Comparison of ENCODE assay signal across 18 cellular contexts in the genomic region with DNA sequence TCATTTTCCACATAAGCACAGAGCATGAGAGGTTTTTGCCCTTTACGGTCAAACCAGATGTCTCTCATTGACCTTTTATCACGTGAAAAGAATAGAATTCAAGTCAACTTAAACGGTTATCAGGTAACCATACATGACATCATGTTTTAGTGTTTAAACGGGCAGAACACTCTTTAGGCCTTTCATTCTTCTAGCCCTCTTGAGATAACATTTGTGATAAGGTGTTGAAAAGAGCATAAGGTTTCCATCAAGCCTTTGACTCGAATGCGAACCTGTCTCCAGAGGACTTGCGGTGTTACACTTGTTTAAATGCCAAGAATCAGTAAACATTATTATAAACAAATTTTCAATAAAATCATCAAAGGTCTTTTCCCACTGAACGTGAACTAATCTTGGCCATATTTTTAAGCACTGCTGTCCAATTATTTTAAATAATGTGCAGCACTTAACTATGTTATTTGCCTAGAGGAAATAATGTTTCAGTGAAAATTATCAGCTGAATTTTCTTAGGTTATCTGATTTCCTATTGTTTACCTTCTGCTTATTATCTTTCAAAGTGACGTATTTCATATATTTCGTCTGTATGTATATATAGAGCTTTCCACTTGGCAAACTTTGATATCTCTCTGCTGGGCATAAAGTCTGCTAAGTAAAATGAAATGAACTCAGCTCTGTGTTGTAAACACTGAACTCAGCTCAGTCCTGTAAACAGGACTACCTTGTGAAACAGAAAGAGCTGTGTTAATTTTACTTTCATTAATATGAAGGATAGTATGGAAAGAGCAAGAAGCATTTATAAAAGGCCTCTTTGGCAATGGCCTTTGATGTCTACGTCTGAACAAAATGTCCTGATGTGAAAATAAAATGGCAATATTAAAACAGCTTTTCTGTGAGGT. TPM values are rescaled to one million over a fixed set of nuclear protein-coding genes. Genes with fewer than 3 reads are reported as not detected.
DNase-seq lines count a peak whose midpoint lies in the region; ATAC-seq and TF ChIP-seq lines count a peak whose summit lies in the region.
"Had no signal": no experiment of that assay in that cellular context is flagged by ENCODE, and none has a peak within 500 bp of the region (broad histone marks: within the 10 kb centered on the region; RNA-seq: fewer than 3 reads in every experiment).

No MANE protein-coding gene starts in this region.

- H3K9me3 Mint-ChIP-seq in type B pancreatic cell, result peaks cover 4% of the 10 kb centered on the region

- H3K4me3 Mint-ChIP-seq in type B pancreatic cell, result peak overlapping the region; percentile 33

- 39% methylated on average over 11 of the region's 11 CpGs for WGBS in right cardiac atrium
- WGBS in esophagus muscularis mucosa, result 68% methylated on average over 11 of the region's 11 CpGs

- no peaks in the 10 kb centered on the region for H3K27me3 ChIP-seq in right cardiac atrium (ENCODE audit: control insufficient read depth, insufficient read depth)
- H3K27me3 ChIP-seq in esophagus muscularis mucosa, result no peaks in the 10 kb centered on the region
- no peaks in the 10 kb centered on the region for H3K27me3 ChIP-seq in colonic mucosa

- H3K27me3 Mint-ChIP-seq in type B pancreatic cell, result no peaks in the 10 kb centered on the region

- H3K36me3 Mint-ChIP-seq in type B pancreatic cell, result peaks cover 11% of the 10 kb centered on the region

- no peak overlapping the region for H3K27ac ChIP-seq in right cardiac atrium (ENCODE audit: low read length)
- peak overlapping the region in 1 of 4 donors; percentile 37 for H3K27ac ChIP-seq in esophagus muscularis mucosa (replicated peaks in 1 of 4)
- H3K27ac ChIP-seq in colonic mucosa, result no peak overlapping the region
- H3K27ac ChIP-seq: A549, C4-2B, HL-60 had no signal

- no peak overlapping the region for H3K4me3 ChIP-seq in right cardiac atrium (ENCODE audit: low read length)
- no peak overlapping the region for H3K4me3 ChIP-seq in esophagus muscularis mucosa
- no peak overlapping the region for H3K4me3 ChIP-seq in colonic mucosa
- H3K4me3 ChIP-seq: A549 had no signal

- H3K9ac ChIP-seq in colonic mucosa (ENCODE audit: low read depth in 2 of 2, low read length in 2 of 2), result no peak overlapping the region

- H3K4me1 ChIP-seq in right cardiac atrium (ENCODE audit: control insufficient read depth, insufficient read depth, low read length) (no peaks in the 10 kb centered on the region), esophagus muscularis mucosa (peaks cover 0 to 22% (median 16%) of the 10 kb centered on the region in 4 donors), colonic mucosa (no peaks in the 10 kb centered on the region)
- H3K4me1 ChIP-seq: A549 had no signal

- intact Hi-C loops in Right ventricle myocardium superior (cut with DNase I), result no loop called here
- intact Hi-C loops in right cardiac atrium (cut with DNase I), result no loop called here
- intact Hi-C loops in esophagus muscularis mucosa (cut with DNase I), result no loop called here
- intact Hi-C loops in colonic mucosa (cut with DNase I), result no loop called here

- ATAC-seq in Right ventricle myocardium superior (ENCODE audit: poor library complexity) (peak; percentile 34), right cardiac atrium (no peak), HG03354 (IDR thresholded peaks at IDR 0.05; ENCODE audit: poor library complexity, severe bottlenecking, unreplicated experiment) (no peak)
- ATAC-seq: A549, HCT116, Panc1 had no signal

- TF ChIP-seq EP300 in esophagus muscularis mucosa (IDR thresholded peaks at IDR 0.05), result no peak

- H3K27ac Mint-ChIP-seq in type B pancreatic cell, result peak overlapping the region; percentile 32

- TF ChIP-seq POLR2A in esophagus muscularis mucosa (IDR thresholded peaks at IDR 0.05; ENCODE audit: low read depth), result no peak

- DNase-seq in Right ventricle myocardium superior (no peak), right cardiac atrium (no peak), NCI-H2196 (lab: John Stamatoyannopoulos, UW; ENCODE audit: unreplicated experiment) (peak; percentile 35), esophagus muscularis mucosa (ENCODE audit: extremely low spot score) (peak; percentile 24), type B pancreatic cell (ENCODE audit: extremely low spot score, unreplicated experiment) (no peak), NCI-H1436 treated with DMSO at 0.1 percent for 48 hours (lab: John Stamatoyannopoulos, UW) (no peak), colonic mucosa (no peak)
- DNase-seq: KBM-7, NCI-H187, NCI-H345, NCI-H82, SHP77 had no signal

- TF ChIP-seq CTCF in esophagus muscularis mucosa (IDR thresholded peaks at IDR 0.05) (no peak), type B pancreatic cell (conservative IDR thresholded peaks at IDR 0.05) (no peak), colonic mucosa (IDR thresholded peaks at IDR 0.05) (no peak)

- H3K36me3 ChIP-seq in esophagus muscularis mucosa, result no peaks in the 10 kb centered on the region
- H3K36me3 ChIP-seq in colonic mucosa, result no peaks in the 10 kb centered on the region

- peaks cover 30% of the 10 kb centered on the region for H3K4me1 Mint-ChIP-seq in type B pancreatic cell (ENCODE audit: unreplicated experiment)

- H3K9me3 ChIP-seq in right cardiac atrium (ENCODE audit: control insufficient read depth, low read length) (no peaks in the 10 kb centered on the region), esophagus muscularis mucosa (no peaks in the 10 kb centered on the region), colonic mucosa (no peaks in the 10 kb centered on the region)
- H3K9me3 ChIP-seq: A549 had no signal

RNA-seq across cellular contexts. Expression of a gene that starts 33.3 kb away (rescaled TPM):
- total RNA-seq in Right ventricle myocardium superior, result 3.0 TPM
- 1 to 10 TPM; 4.5 to 9.5 (median 5.7) TPM for total RNA-seq in right cardiac atrium
- polyA plus RNA-seq in right cardiac atrium, result 0.88 TPM
- total RNA-seq in esophagus muscularis mucosa, result 10 to 100 TPM; 16.2 to 30.5 (median 28.3) TPM
- total RNA-seq in type B pancreatic cell (ENCODE audit: low replicate concordance), result 49.3 and 73.5 TPM in 2 replicates
- 1 to 10 TPM in 1 of 2 donors, under 1 TPM in 1; 0.32 to 1.6 TPM for total RNA-seq in colonic mucosa

Comparison
In these comparisons a context has a peak if more than half of its experiments do, and no peak if none do; other contexts are left out.
1. DNase-seq: peak in NCI-H2196 (single experiment) and esophagus muscularis mucosa (single experiment); none in Right ventricle myocardium superior (single experiment), right cardiac atrium (0 of 3), type B pancreatic cell (single experiment), NCI-H1436 treated with DMSO at 0.1 percent for 48 hours (single experiment) and colonic mucosa (single experiment).